1 cellular context compared by ENCODE assay signal in the genomic region with DNA sequence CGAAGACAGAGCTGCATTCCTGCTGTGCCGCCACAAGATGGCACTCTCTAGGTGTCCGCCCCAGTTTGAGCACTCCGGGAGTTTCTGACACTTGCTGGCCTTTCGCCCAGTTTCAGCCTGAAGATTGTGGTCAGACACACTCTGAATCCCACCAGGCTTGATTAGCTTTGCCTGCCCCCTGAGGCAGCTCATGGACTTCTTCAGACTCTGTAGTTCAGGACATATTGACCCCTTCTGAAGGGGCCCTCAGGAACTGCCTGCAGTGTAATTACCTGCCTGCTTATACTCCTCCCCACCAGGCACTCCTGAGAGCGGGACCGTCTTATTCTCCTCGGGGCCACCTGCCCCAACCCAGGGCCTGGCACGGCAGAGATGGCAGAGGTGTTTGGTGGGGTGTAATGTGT.
TF ChIP-seq lines count a peak whose summit lies in the region.

No MANE protein-coding gene starts in this region.

TF ChIP-seq in H1, 55 proteins besides CTCF, POLR2A, EP300 and RAD21:
- TF ChIP-seq RNF2 (IDR thresholded peaks at IDR 0.05; ENCODE audit: borderline replicate concordance, low read depth, low read length, missing control alignments, poor library complexity, severe bottlenecking), result no peak
- TF ChIP-seq, protein P1, sequence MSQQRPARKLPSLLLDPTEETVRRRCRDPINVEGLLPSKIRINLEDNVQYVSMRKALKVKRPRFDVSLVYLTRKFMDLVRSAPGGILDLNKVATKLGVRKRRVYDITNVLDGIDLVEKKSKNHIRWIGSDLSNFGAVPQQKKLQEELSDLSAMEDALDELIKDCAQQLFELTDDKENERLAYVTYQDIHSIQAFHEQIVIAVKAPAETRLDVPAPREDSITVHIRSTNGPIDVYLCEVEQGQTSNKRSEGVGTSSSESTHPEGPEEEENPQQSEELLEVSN (IDR thresholded peaks at IDR 0.05), result no peak
- no peak for TF ChIP-seq CBX8 (IDR thresholded peaks at IDR 0.05; ENCODE audit: borderline replicate concordance, low read depth, low read length)
- TF ChIP-seq, protein P2, sequence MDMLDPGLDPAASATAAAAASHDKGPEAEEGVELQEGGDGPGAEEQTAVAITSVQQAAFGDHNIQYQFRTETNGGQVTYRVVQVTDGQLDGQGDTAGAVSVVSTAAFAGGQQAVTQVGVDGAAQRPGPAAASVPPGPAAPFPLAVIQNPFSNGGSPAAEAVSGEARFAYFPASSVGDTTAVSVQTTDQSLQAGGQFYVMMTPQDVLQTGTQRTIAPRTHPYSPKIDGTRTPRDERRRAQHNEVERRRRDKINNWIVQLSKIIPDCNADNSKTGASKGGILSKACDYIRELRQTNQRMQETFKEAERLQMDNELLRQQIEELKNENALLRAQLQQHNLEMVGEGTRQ (IDR thresholded peaks at IDR 0.05; ENCODE audit: low read length), result no peak
- TF ChIP-seq TEAD4 (IDR thresholded peaks at IDR 0.05; ENCODE audit: low read depth, low read length), result peak; percentile 85
